Comparison of ENCODE assay signal across 11 cellular contexts in the genomic region with DNA sequence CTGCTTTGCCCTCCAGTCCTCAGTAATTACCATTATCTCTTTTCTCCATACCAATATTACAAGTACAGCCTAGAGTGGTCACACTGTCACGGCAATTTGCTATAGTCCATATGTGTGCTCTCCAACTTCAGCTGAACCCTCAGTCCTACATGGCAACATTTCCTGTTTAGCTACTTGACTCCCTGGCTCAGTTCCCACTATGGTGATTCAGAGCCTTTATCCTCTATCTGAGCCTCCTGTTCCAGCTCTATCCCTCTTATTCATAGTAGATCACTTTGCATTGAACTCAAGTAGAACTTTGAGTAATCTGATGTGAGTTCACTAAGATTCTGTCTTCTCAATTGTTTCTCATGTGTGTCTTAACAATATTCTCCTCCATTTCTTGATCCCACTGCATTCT. TPM values are rescaled to one million over a fixed set of nuclear protein-coding genes. Genes with fewer than 3 reads are reported as not detected.
DNase-seq lines count a peak whose midpoint lies in the region; ATAC-seq and TF ChIP-seq lines count a peak whose summit lies in the region.
"Had no signal": no experiment of that assay in that cellular context is flagged by ENCODE, and none has a peak within 500 bp of the region (broad histone marks: within the 10 kb centered on the region; RNA-seq: fewer than 3 reads in every experiment).

No MANE protein-coding gene starts in this region.

- no peaks in the 10 kb centered on the region for H4K20me1 ChIP-seq in HCT116 (ENCODE audit: insufficient read depth)

- H3K36me3 ChIP-seq in HCT116 (ENCODE audit: control insufficient read depth in 1 of 2, insufficient read depth in 2 of 2, low read length in 2 of 2) = 0 out of 4 replicates have a peak, but pooled peaks cover 0 to 5% of the 10 kb centered on the region in 2 experiments

- no peak overlapping the region for H3K27ac Mint-ChIP-seq in activated naive CD4-positive, alpha-beta T cell treated with anti-CD3 and anti-CD28 coated beads, Interleukin-2, amount 50 U/mL, for 72 hours

- peaks cover 5 to 10% of the 10 kb centered on the region in 2 experiments; a peak in 3 of 4 replicates for H3K4me1 ChIP-seq in HCT116 (ENCODE audit: control insufficient read depth in 1 of 2, insufficient read depth in 2 of 2, low read length in 2 of 2)

- ATAC-seq in HCT116 (peak; percentile 61; the same call in 1 of the 2 replicates), HG03469 (IDR thresholded peaks at IDR 0.05; ENCODE audit: unreplicated experiment) (no peak)
- no peak for ATAC-seq in activated naive CD4-positive, alpha-beta T cell treated with anti-CD3 and anti-CD28 coated beads, Interleukin-2, amount 50 U/mL, for 72 hours

- RAD21 ChIA-PET in HCT116 (lab: Charles Lee; ENCODE audit: low non-redundant PET in 1 of 2, low total read pairs in 2 of 2, uncharacterized antibody in 2 of 2, unreplicated experiment in 2 of 2) = no interaction called here

- H3K4me2 ChIP-seq in HCT116 (ENCODE audit: low read length) = peak overlapping the region; percentile 53

- no peak overlapping the region for H2AFZ ChIP-seq in HCT116 (ENCODE audit: low read depth, low read length, poor library complexity, severe bottlenecking)

- DNase-seq in HCT116 (ENCODE audit: low read depth, low spot score) (peak; percentile 37), NCI-H510A treated with DMSO at 0.1 percent for 48 hours (lab: John Stamatoyannopoulos, UW) (peak; percentile 85), erythroblast (lab: John Stamatoyannopoulos, UW) (peak; percentile 3 to 54), stromal cell of bone marrow (ENCODE audit: low read depth) (peak; percentile 66), middle frontal gyrus (ENCODE audit: extremely low spot score, low spot score) (no peak)
- no peak for DNase-seq in activated naive CD4-positive, alpha-beta T cell treated with anti-CD3 and anti-CD28 coated beads, Interleukin-2, amount 50 U/mL, for 72 hours (ENCODE audit: low spot score in 2 of 2)
- DNase-seq: naive B cell; stimulated activated naive CD4-positive, alpha-beta T cell; T-helper 9 cell had no signal

- H3K9me3 ChIP-seq in HCT116 (ENCODE audit: control insufficient read depth in 1 of 2, insufficient read depth in 1 of 2, low read depth in 1 of 2, low read length in 2 of 2) = no peaks in the 10 kb centered on the region

- TF ChIP-seq RAD21 in HCT116 (IDR thresholded peaks at IDR 0.05; ENCODE audit: low read depth) = no peak

- H3K27ac ChIP-seq in HCT116 (ENCODE audit: low read depth, low read length) = no peak overlapping the region

- H3K27me3 ChIP-seq in HCT116 (ENCODE audit: insufficient read depth, low read length) = no peaks in the 10 kb centered on the region

- CTCF ChIA-PET in HCT116 (lab: Charles Lee) = no interaction called here

- H3K4me3 ChIP-seq in HCT116 (replicated peaks in 1 of 2; ENCODE audit: low read depth in 1 of 2, low read length in 2 of 2) = no peak overlapping the region

- H3K79me2 ChIP-seq in HCT116 (ENCODE audit: insufficient read depth, low read length) = no peaks in the 10 kb centered on the region

- no TSS peak for BruUV-seq in HCT116 (replicated peaks; lab: Mats Ljungman, UMichigan)

- peaks cover 19 to 20% of the 10 kb centered on the region in 2 donors for H3K36me3 Mint-ChIP-seq in activated naive CD4-positive, alpha-beta T cell treated with anti-CD3 and anti-CD28 coated beads, Interleukin-2, amount 50 U/mL, for 72 hours

- no peak for TF ChIP-seq CTCF in HCT116 (IDR thresholded peaks at IDR 0.05 in 2 of 3, conservative IDR thresholded peaks at IDR 0.05 in 1 of 3; ENCODE audit: borderline replicate concordance in 1 of 3, insufficient read depth in 1 of 3, low read depth in 2 of 3, low read length in 2 of 3)

- no peaks in the 10 kb centered on the region for H3K9me3 Mint-ChIP-seq in activated naive CD4-positive, alpha-beta T cell treated with anti-CD3 and anti-CD28 coated beads, Interleukin-2, amount 50 U/mL, for 72 hours
- H3K9me3 Mint-ChIP-seq: brain, naive B cell had no signal

- POLR2A ChIA-PET in HCT116 (lab: Charles Lee) = no interaction called here

- H3K9ac ChIP-seq in HCT116 (ENCODE audit: low read length) = no peak overlapping the region

- intact Hi-C loops in HCT116 (cut with micrococcal nuclease) = no loop called here

- no peaks in the 10 kb centered on the region for H3K9me2 ChIP-seq in HCT116 (ENCODE audit: insufficient read depth)

- TF ChIP-seq POLR2A in HCT116 (IDR thresholded peaks at IDR 0.05; ENCODE audit: borderline replicate concordance, extremely low read depth, insufficient read depth, insufficient read length) (no peak), erythroblast (IDR thresholded peaks at IDR 0.05; ENCODE audit: low read length) (no peak)

TF ChIP-seq in HCT116, 20 proteins besides CTCF, POLR2A, EP300 and RAD21:
- peak; percentile 67; the same call in 1 of the 2 replicates for TF ChIP-seq CBX3 (IDR thresholded peaks at IDR 0.05; ENCODE audit: low read depth)
- TF ChIP-seq SP1 (IDR thresholded peaks at IDR 0.05; ENCODE audit: low read depth) = no peak
- no peak for TF ChIP-seq POLR2AphosphoS5 (IDR thresholded peaks at IDR 0.05; ENCODE audit: low read depth, low read length)
- TF ChIP-seq MAX (IDR thresholded peaks at IDR 0.05) = no peak
- peak; percentile 33; the same call in 1 of the 2 replicates for TF ChIP-seq JUND (IDR thresholded peaks at IDR 0.05)
- TF ChIP-seq, protein P1, sequence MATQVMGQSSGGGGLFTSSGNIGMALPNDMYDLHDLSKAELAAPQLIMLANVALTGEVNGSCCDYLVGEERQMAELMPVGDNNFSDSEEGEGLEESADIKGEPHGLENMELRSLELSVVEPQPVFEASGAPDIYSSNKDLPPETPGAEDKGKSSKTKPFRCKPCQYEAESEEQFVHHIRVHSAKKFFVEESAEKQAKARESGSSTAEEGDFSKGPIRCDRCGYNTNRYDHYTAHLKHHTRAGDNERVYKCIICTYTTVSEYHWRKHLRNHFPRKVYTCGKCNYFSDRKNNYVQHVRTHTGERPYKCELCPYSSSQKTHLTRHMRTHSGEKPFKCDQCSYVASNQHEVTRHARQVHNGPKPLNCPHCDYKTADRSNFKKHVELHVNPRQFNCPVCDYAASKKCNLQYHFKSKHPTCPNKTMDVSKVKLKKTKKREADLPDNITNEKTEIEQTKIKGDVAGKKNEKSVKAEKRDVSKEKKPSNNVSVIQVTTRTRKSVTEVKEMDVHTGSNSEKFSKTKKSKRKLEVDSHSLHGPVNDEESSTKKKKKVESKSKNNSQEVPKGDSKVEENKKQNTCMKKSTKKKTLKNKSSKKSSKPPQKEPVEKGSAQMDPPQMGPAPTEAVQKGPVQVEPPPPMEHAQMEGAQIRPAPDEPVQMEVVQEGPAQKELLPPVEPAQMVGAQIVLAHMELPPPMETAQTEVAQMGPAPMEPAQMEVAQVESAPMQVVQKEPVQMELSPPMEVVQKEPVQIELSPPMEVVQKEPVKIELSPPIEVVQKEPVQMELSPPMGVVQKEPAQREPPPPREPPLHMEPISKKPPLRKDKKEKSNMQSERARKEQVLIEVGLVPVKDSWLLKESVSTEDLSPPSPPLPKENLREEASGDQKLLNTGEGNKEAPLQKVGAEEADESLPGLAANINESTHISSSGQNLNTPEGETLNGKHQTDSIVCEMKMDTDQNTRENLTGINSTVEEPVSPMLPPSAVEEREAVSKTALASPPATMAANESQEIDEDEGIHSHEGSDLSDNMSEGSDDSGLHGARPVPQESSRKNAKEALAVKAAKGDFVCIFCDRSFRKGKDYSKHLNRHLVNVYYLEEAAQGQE (IDR thresholded peaks at IDR 0.05; ENCODE audit: low read depth) = no peak
- no peak for TF ChIP-seq CEBPB (IDR thresholded peaks at IDR 0.05; ENCODE audit: low read depth)

RNA-seq across cellular contexts. Expression of gene GOSR1, which starts 43.7 kb away (rescaled TPM):
- 48.8 TPM for total RNA-seq in HCT116 (2021; ENCODE audit: unreplicated experiment)
- polyA plus RNA-seq in HCT116 (2012) = 31.0 and 34.3 TPM in 2 replicates
- total RNA-seq in activated naive CD4-positive, alpha-beta T cell treated with anti-CD3 and anti-CD28 coated beads, Interleukin-2, amount 50 U/mL, for 72 hours = 10 to 100 TPM; 31.5 to 43.1 TPM

RNA-seq across cellular contexts. Expression of gene CPD, which starts 54.8 kb away (rescaled TPM):
- 47.2 TPM for total RNA-seq in HCT116 (2021; ENCODE audit: unreplicated experiment)
- 17.7 and 21.7 TPM in 2 replicates for polyA plus RNA-seq in HCT116 (2012)
- 10 to 100 TPM; 37.7 to 66.1 TPM for total RNA-seq in activated naive CD4-positive, alpha-beta T cell treated with anti-CD3 and anti-CD28 coated beads, Interleukin-2, amount 50 U/mL, for 72 hours

Comparison
In these comparisons a context has a peak if more than half of its experiments do, and no peak if none do; other contexts are left out.
1. DNase-seq: peak in HCT116 (single experiment), NCI-H510A treated with DMSO at 0.1 percent for 48 hours (single experiment), erythroblast (2 of 2) and stromal cell of bone marrow (single experiment); none in activated naive CD4-positive, alpha-beta T cell treated with anti-CD3 and anti-CD28 coated beads, Interleukin-2, amount 50 U/mL, for 72 hours (0 of 2) and middle frontal gyrus (single experiment).